Comparison of ENCODE assay signal across 18 cellular contexts in the genomic region with DNA sequence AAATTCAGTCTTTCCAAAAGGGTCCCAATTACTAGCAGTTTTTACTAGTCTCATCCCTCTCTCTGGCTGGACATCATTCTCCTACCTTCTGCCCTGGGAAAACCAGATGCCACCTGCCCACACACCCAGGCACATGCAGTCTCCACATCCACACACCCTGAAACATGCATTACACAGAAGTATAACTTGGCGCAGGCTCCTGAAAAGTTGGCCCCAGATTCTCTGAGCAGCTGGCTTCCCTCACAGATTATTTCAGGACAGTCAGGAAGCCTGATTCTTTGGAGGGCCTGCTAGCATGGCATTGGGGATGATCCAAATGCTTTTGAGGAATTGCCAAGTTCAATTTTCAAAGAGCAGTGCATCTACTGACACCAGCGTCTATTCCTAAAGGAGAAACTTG.
"Had no signal": no experiment of that assay in that cellular context is flagged by ENCODE, and none has a peak within 500 bp of the region (broad histone marks: within the 10 kb centered on the region; RNA-seq: fewer than 3 reads in every experiment).

No MANE protein-coding gene starts in this region.

- H3K4me1 ChIP-seq: lower lobe of right lung, tibial nerve, uterus had no signal

- H3K4me3 ChIP-seq: cardiac muscle cell, coronary artery, lower lobe of right lung, tibial nerve, uterus had no signal

- H3K36me3 ChIP-seq: cardiac muscle cell, lower lobe of right lung, tibial nerve, uterus had no signal

- H3K27ac ChIP-seq: cardiac muscle cell, coronary artery, lower lobe of right lung, tibial nerve, uterus had no signal

- DNase-seq: activated B cell treated with CpG ODN at 0.5 μM for 24 hours; activated CD4-positive, alpha-beta T cell treated with anti-CD3 and anti-CD28 coated beads for 48 hours; activated CD8-positive, alpha-beta memory T cell treated with anti-CD3 and anti-CD28 coated beads, Interleukin-2, amount 50 U/mL, for 4 hours; activated CD8-positive, alpha-beta T cell treated with anti-CD3 and anti-CD28 coated beads for 36 hours; activated gamma-delta T cell; activated T-cell treated with anti-CD3 and anti-CD28 coated beads, Interleukin-2, amount 50 U/mL, for 48 hours; effector CD8-positive, alpha-beta T cell; head of caudate nucleus; immature natural killer cell; lower lobe of right lung; midbrain; stimulated activated CD4-positive, alpha-beta T cell treated with anti-CD3 and anti-CD28 coated beads, Interleukin-4, amount 100 ng/mL, for 1 hour; stimulated activated naive CD4-positive, alpha-beta T cell; uterus had no signal

- ATAC-seq: activated CD8-positive, alpha-beta T cell treated with anti-CD3 and anti-CD28 coated beads for 36 hours; activated naive CD4-positive, alpha-beta T cell treated with anti-CD3 and anti-CD28 coated beads, Interleukin-2, amount 50 U/mL, for 72 hours; lower lobe of right lung had no signal

- H3K27me3 ChIP-seq: cardiac muscle cell, tibial nerve, uterus had no signal

- H3K9me3 ChIP-seq: lower lobe of right lung, tibial nerve, uterus had no signal
